27 cellular contexts compared by ENCODE assay signal in genomic region chr5:93158841-93159240, GRCh38.
DNase-seq lines count a peak whose midpoint lies in the region; ATAC-seq and TF ChIP-seq lines count a peak whose summit lies in the region.
"Had no signal": no experiment of that assay in that cellular context is flagged by ENCODE, and none has a peak within 500 bp of the region (broad histone marks: within the 10 kb centered on the region; RNA-seq: fewer than 3 reads in every experiment).

No MANE protein-coding gene starts in this region.

- H3K27me3 ChIP-seq in right cardiac atrium (ENCODE audit: control insufficient read depth, insufficient read depth) (no peaks in the 10 kb centered on the region), Panc1 (ENCODE audit: control insufficient read depth, insufficient read depth, low read length) (no peaks in the 10 kb centered on the region)
- H3K27me3 ChIP-seq: colonic mucosa, gastrocnemius medialis had no signal

- no peaks in the 10 kb centered on the region for H3K27me3 Mint-ChIP-seq in T-cell
- H3K27me3 Mint-ChIP-seq: activated B cell treated with CpG ODN at 0.5 μM for 24 hours; activated naive CD4-positive, alpha-beta T cell treated with anti-CD3 and anti-CD28 coated beads, Interleukin-2, amount 10 ng/mL, durations not matched to agents 7 days and 5 days; B cell; CD8-positive, alpha-beta memory T cell; IgD-negative memory B cell; memory B cell; naive B cell; stimulated activated naive CD8-positive, alpha-beta T cell treated with anti-CD3 and anti-CD28 coated beads, Interleukin-15, Interleukin-2, amounts not matched to agents 100 ng/mL and 50 ng/mL, for 24 hours had no signal

- H3K9me3 ChIP-seq in right cardiac atrium (ENCODE audit: control insufficient read depth, low read length) = no peaks in the 10 kb centered on the region
- H3K9me3 ChIP-seq in Panc1 (ENCODE audit: control insufficient read depth, insufficient read depth, low read depth, low read length) = no peaks in the 10 kb centered on the region
- H3K9me3 ChIP-seq: colonic mucosa, gastrocnemius medialis, thoracic aorta had no signal

- BruUV-seq in Panc1 (replicated peaks; lab: Mats Ljungman, UMichigan) = no TSS peak

- DNase-seq in right cardiac atrium (peak in 2 of 3 donors; percentile 47 to 52), Right ventricle myocardium inferior (ENCODE audit: missing footprints) (no peak), Panc1 (ENCODE audit: low read depth, low spot score) (no peak), fibroblast of peridontal ligament (ENCODE audit: extremely low read depth) (peak; percentile 51), KBM-7 (no peak), T-cell (no peak)
- DNase-seq in activated effector memory CD4-positive, alpha-beta T cell treated with anti-CD3 and anti-CD28 coated beads, Interleukin-2, amount 50 U/mL, for 16 hours = no peak
- DNase-seq: activated B cell treated with CpG ODN at 0.5 μM for 24 hours; activated CD4-positive, alpha-beta T cell treated with anti-CD3 and anti-CD28 coated beads, Interleukin-2, amount 50 U/mL, for 4 hours; activated naive CD4-positive, alpha-beta T cell treated with anti-CD3 and anti-CD28 coated beads, Interleukin-2, amount 10 ng/mL, durations not matched to agents 7 days and 5 days; CD8-positive, alpha-beta memory T cell; colonic mucosa; effector CD8-positive, alpha-beta T cell; gastrocnemius medialis; GF-D8; naive B cell; NCI-H1105 treated with DMSO at 0.1 percent for 48 hours; NCI-H1930; NCI-H526; PC-9; SIG-M5 had no signal

- POLR2A ChIA-PET in Panc1 (lab: Charles Lee) (no interaction called here), T-cell (lab: Charles Lee) (no interaction called here)

- 72% methylated on average over 3 of the region's 3 CpGs for WGBS in right cardiac atrium

- H3K4me1 Mint-ChIP-seq in T-cell = no peaks in the 10 kb centered on the region
- H3K4me1 Mint-ChIP-seq: activated B cell treated with CpG ODN at 0.5 μM for 24 hours; activated naive CD4-positive, alpha-beta T cell treated with anti-CD3 and anti-CD28 coated beads, Interleukin-2, amount 10 ng/mL, durations not matched to agents 7 days and 5 days; B cell; CD8-positive, alpha-beta memory T cell; IgD-negative memory B cell; memory B cell; naive B cell had no signal

- in situ Hi-C loops in Panc1 (cut with HindIII; ENCODE audit: low pct_unique_long_range_greater_than_20kb, low sequenced_read_pairs) (no loop called here), KBM-7 (cut with MboI; ENCODE audit: low pct_unique_long_range_greater_than_20kb, low sequenced_read_pairs) (no loop called here)

- H3K27ac Mint-ChIP-seq in T-cell = no peak overlapping the region
- H3K27ac Mint-ChIP-seq: activated B cell treated with CpG ODN at 0.5 μM for 24 hours; activated naive CD4-positive, alpha-beta T cell treated with anti-CD3 and anti-CD28 coated beads, Interleukin-2, amount 10 ng/mL, durations not matched to agents 7 days and 5 days; B cell; CD8-positive, alpha-beta memory T cell; IgD-negative memory B cell; memory B cell; naive B cell; stimulated activated naive CD8-positive, alpha-beta T cell treated with anti-CD3 and anti-CD28 coated beads, Interleukin-15, Interleukin-2, amounts not matched to agents 100 ng/mL and 50 ng/mL, for 24 hours had no signal

- H3K27ac ChIP-seq in right cardiac atrium (ENCODE audit: low read length) (no peak overlapping the region), Panc1 (ENCODE audit: low read length) (peak overlapping the region; percentile 59; the same call in 1 of the 2 replicates)
- H3K27ac ChIP-seq: colonic mucosa, gastrocnemius medialis, PC-9, thoracic aorta had no signal

- peaks cover 0 to 6% (median 3%) of the 10 kb centered on the region in 3 donors for H3K9me3 Mint-ChIP-seq in T-cell
- H3K9me3 Mint-ChIP-seq: activated B cell treated with CpG ODN at 0.5 μM for 24 hours; memory B cell; stimulated activated naive CD8-positive, alpha-beta T cell treated with anti-CD3 and anti-CD28 coated beads, Interleukin-15, Interleukin-2, amounts not matched to agents 100 ng/mL and 50 ng/mL, for 24 hours had no signal

- H3K4me3 ChIP-seq in right cardiac atrium (ENCODE audit: low read length) (no peak overlapping the region), Panc1 (ENCODE audit: low read depth in 2 of 2, low read length in 2 of 2) (no peak overlapping the region)
- H3K4me3 ChIP-seq: colonic mucosa, gastrocnemius medialis, PC-9, thoracic aorta had no signal

- no peaks in the 10 kb centered on the region for H3K36me3 Mint-ChIP-seq in T-cell
- H3K36me3 Mint-ChIP-seq: activated naive CD4-positive, alpha-beta T cell treated with anti-CD3 and anti-CD28 coated beads, Interleukin-2, amount 10 ng/mL, durations not matched to agents 7 days and 5 days; CD8-positive, alpha-beta memory T cell; IgD-negative memory B cell; memory B cell; naive B cell had no signal

- TF ChIP-seq CTCF in Panc1 (IDR thresholded peaks at IDR 0.05) = no peak

- H3K4me1 ChIP-seq in right cardiac atrium (ENCODE audit: control insufficient read depth, insufficient read depth, low read length) = peaks cover 7% of the 10 kb centered on the region
- H3K4me1 ChIP-seq in Panc1 (ENCODE audit: control insufficient read depth, insufficient read depth, low read length) = peaks cover 13% of the 10 kb centered on the region; the same call in 1 of the 2 replicates
- H3K4me1 ChIP-seq: colonic mucosa, gastrocnemius medialis had no signal

- intact Hi-C loops in right cardiac atrium (cut with DNase I) (no loop called here), Right ventricle myocardium inferior (cut with DNase I) (no loop called here), Panc1 (cut with micrococcal nuclease; ENCODE audit: unreplicated experiment) (no loop called here)

- no peak overlapping the region for H3K4me3 Mint-ChIP-seq in T-cell
- H3K4me3 Mint-ChIP-seq: activated B cell treated with CpG ODN at 0.5 μM for 24 hours; activated naive CD4-positive, alpha-beta T cell treated with anti-CD3 and anti-CD28 coated beads, Interleukin-2, amount 10 ng/mL, durations not matched to agents 7 days and 5 days; B cell; CD8-positive, alpha-beta memory T cell; IgD-negative memory B cell; memory B cell; naive B cell; stimulated activated naive CD8-positive, alpha-beta T cell treated with anti-CD3 and anti-CD28 coated beads, Interleukin-15, Interleukin-2, amounts not matched to agents 100 ng/mL and 50 ng/mL, for 24 hours had no signal

- H3K36me3 ChIP-seq in Panc1 (ENCODE audit: control insufficient read depth, insufficient read depth, low read length) = no peaks in the 10 kb centered on the region
- H3K36me3 ChIP-seq: colonic mucosa, gastrocnemius medialis, thoracic aorta had no signal

- CTCF ChIA-PET in Panc1 (lab: Charles Lee) (no interaction called here), T-cell (lab: Charles Lee) (interaction anchor here in 1 of 2 donors (0.7 kb wide), 1 partner anchor 1975 kb away, joined by 3 read pairs; no protein-coding TSS in a partner anchor)

- ATAC-seq in right cardiac atrium (no peak), Right ventricle myocardium inferior (no peak), Panc1 (no peak), T-cell (replicated peaks in 1 of 4) (no peak), HG03097 (IDR thresholded peaks at IDR 0.05; ENCODE audit: low FRiP score, unreplicated experiment) (no peak)
- ATAC-seq: gastrocnemius medialis had no signal

Comparison
In these comparisons a context has a peak if more than half of its experiments do, and no peak if none do; other contexts are left out.
1. DNase-seq: peak in right cardiac atrium (2 of 3) and fibroblast of peridontal ligament (single experiment); none in Right ventricle myocardium inferior (single experiment), Panc1 (single experiment), activated effector memory CD4-positive, alpha-beta T cell treated with anti-CD3 and anti-CD28 coated beads, Interleukin-2, amount 50 U/mL, for 16 hours (single experiment), KBM-7 (single experiment) and T-cell (0 of 34).